9 cellular contexts compared by ENCODE assay signal in genomic region chr10:114499630-114500190, GRCh38.
DNase-seq lines count a peak whose midpoint lies in the region; ATAC-seq, FAIRE-seq and TF ChIP-seq lines count a peak whose summit lies in the region.
"Had no signal": no experiment of that assay in that cellular context is flagged by ENCODE, and none has a peak within 500 bp of the region (broad histone marks: within the 10 kb centered on the region; RNA-seq: fewer than 3 reads in every experiment).

No MANE protein-coding gene starts in this region.

- no peaks in the 10 kb centered on the region for H3K27me3 Mint-ChIP-seq in CD4-positive, alpha-beta T cell
- no peaks in the 10 kb centered on the region for H3K27me3 Mint-ChIP-seq in MCF 10A (ENCODE audit: insufficient read depth, unreplicated experiment)

- no peak for TF ChIP-seq CTCF in CD4-positive, alpha-beta T cell (IDR thresholded peaks at IDR 0.05)
- TF ChIP-seq CTCF in MCF 10A (IDR thresholded peaks at IDR 0.05; ENCODE audit: unreplicated experiment) (no peak), kidney (IDR thresholded peaks at IDR 0.05; ENCODE audit: borderline replicate concordance, extremely low read depth, insufficient read depth) (no peak)

- H3K36me3 Mint-ChIP-seq in CD4-positive, alpha-beta T cell (ENCODE audit: low read depth) = peaks cover 72% of the 10 kb centered on the region
- no peaks in the 10 kb centered on the region for H3K36me3 Mint-ChIP-seq in MCF 10A (ENCODE audit: insufficient read depth, unreplicated experiment)

- no peaks in the 10 kb centered on the region for H3K9me3 Mint-ChIP-seq in CD4-positive, alpha-beta T cell
- peaks cover 8% of the 10 kb centered on the region for H3K9me3 Mint-ChIP-seq in MCF 10A (ENCODE audit: unreplicated experiment)

- H3K4me1 ChIP-seq in kidney (ENCODE audit: control insufficient read depth in 1 of 2, insufficient read depth in 1 of 2, low read depth in 1 of 2, low read length in 2 of 2) = peaks cover under 1 to 4% of the 10 kb centered on the region in 2 donors

- H3K4me1 Mint-ChIP-seq in CD4-positive, alpha-beta T cell (ENCODE audit: low read depth) = peaks cover 96% of the 10 kb centered on the region
- H3K4me1 Mint-ChIP-seq in MCF 10A (ENCODE audit: insufficient read depth, unreplicated experiment) = peaks cover 25% of the 10 kb centered on the region

- POLR2A ChIA-PET in CD4-positive, alpha-beta T cell (lab: Charles Lee) = interaction anchor here (0.8 to 8.6 kb wide), 9 partner anchors 10 to 323 kb away, joined by 3 to 66 read pairs (median 11); no protein-coding TSS in a partner anchor
- POLR2A ChIA-PET in MCF 10A (lab: Yijun Ruan, JAX) = interaction anchor here (0.6 to 18.1 kb wide), 16 partner anchors 8 to 325 kb away, joined by 3 to 481 read pairs (median 4); no protein-coding TSS in a partner anchor

- H3K27ac Mint-ChIP-seq in CD4-positive, alpha-beta T cell = peak overlapping the region; percentile 66
- no peak overlapping the region for H3K27ac Mint-ChIP-seq in MCF 10A (ENCODE audit: low read depth, unreplicated experiment)

- peak; percentile 61 for ATAC-seq in CD4-positive, alpha-beta T cell (ENCODE audit: poor library complexity)
- ATAC-seq in GM21737 (IDR thresholded peaks at IDR 0.05; ENCODE audit: unreplicated experiment) = peak; percentile 36

- no peak overlapping the region for H3K9ac ChIP-seq in kidney (ENCODE audit: low read length in 2 of 2)

- peak overlapping the region; percentile 66 for H3K27ac ChIP-seq in CD4-positive, alpha-beta T cell (ENCODE audit: low read depth, low read length)
- H3K27ac ChIP-seq in kidney (ENCODE audit: low read depth in 2 of 2, low read length in 2 of 2) = no peak overlapping the region

- peak in 7 of 10 experiments; percentile 24 to 59 (median 33) for DNase-seq in CD4-positive, alpha-beta T cell
- peak in 3 of 5 donors; percentile 5 to 87 (median 39) for DNase-seq in T-helper 1 cell
- peak; percentile 74 for DNase-seq in MCF 10A (ENCODE audit: unreplicated experiment)
- peak; percentile 44 for DNase-seq in stimulated activated CD8-positive, alpha-beta memory T cell treated with anti-CD3 and anti-CD28 coated beads, Interleukin-12 subunit alpha, Interleukin-12 subunit beta, amount 100 ng/mL, for 4 hours (ENCODE audit: low read depth)
- DNase-seq in kidney = no peak
- no peak for DNase-seq in KG1 (lab: John Stamatoyannopoulos, UW)
- DNase-seq in RCC 7860 (ENCODE audit: low spot score) = no peak
- DNase-seq: DND-41 had no signal

- H3K4me3 Mint-ChIP-seq in CD4-positive, alpha-beta T cell = peak overlapping the region; percentile 72
- no peak overlapping the region for H3K4me3 Mint-ChIP-seq in MCF 10A (ENCODE audit: unreplicated experiment)

- FAIRE-seq in kidney (lab: Jason Lieb, UNC) (no peak), RCC 7860 (lab: Jason Lieb, UNC) (no peak)

- CTCF ChIA-PET in CD4-positive, alpha-beta T cell (lab: Charles Lee) = interaction anchor here (1.2 to 2.3 kb wide), 3 partner anchors 18 to 42 kb away, joined by 3 to 5 read pairs (median 5); no protein-coding TSS in a partner anchor
- CTCF ChIA-PET in MCF 10A (lab: Yijun Ruan, JAX) = interaction anchor here (0.9 to 2.7 kb wide), 7 partner anchors 8 to 287 kb away, joined by 3 to 12 read pairs (median 4); no protein-coding TSS in a partner anchor

- BruUV-seq in MCF 10A (replicated peaks; lab: Mats Ljungman, UMichigan) = no TSS peak

- H3K27me3 ChIP-seq in CD4-positive, alpha-beta T cell (ENCODE audit: control insufficient read depth, insufficient read depth, low read length) = no peaks in the 10 kb centered on the region

- H3K36me3 ChIP-seq in kidney (ENCODE audit: control insufficient read depth in 1 of 2, insufficient read depth in 2 of 2, low read length in 2 of 2) = peaks cover 4 to 9% of the 10 kb centered on the region in 2 donors

- H3K9me3 ChIP-seq in CD4-positive, alpha-beta T cell (ENCODE audit: control insufficient read depth, low read length) = no peaks in the 10 kb centered on the region
- no peaks in the 10 kb centered on the region for H3K9me3 ChIP-seq in kidney (ENCODE audit: control insufficient read depth in 1 of 2, low read length in 2 of 2)

- H3K4me3 ChIP-seq in kidney (ENCODE audit: low read length in 2 of 2) = no peak overlapping the region

- intact Hi-C loops in CD4-positive, alpha-beta T cell (cut with DNase I, micrococcal nuclease) = loop anchor here (1.0 to 2.0 kb wide), 4 partner anchors 15 to 42 kb away; no protein-coding TSS in a partner anchor
- intact Hi-C loops in MCF 10A (cut with micrococcal nuclease) = no loop called here
- intact Hi-C loops in kidney (cut with DNase I) = no loop called here

Comparison
In these comparisons a context has a peak if more than half of its experiments do, and no peak if none do; other contexts are left out.
1. DNase-seq: peak in CD4-positive, alpha-beta T cell (7 of 10), T-helper 1 cell (3 of 5), MCF 10A (single experiment) and stimulated activated CD8-positive, alpha-beta memory T cell treated with anti-CD3 and anti-CD28 coated beads, Interleukin-12 subunit alpha, Interleukin-12 subunit beta, amount 100 ng/mL, for 4 hours (single experiment); none in kidney (single experiment), KG1 (single experiment) and RCC 7860 (single experiment).
2. intact Hi-C loops: an anchor here in CD4-positive, alpha-beta T cell (1.0 to 2.0 kb wide); none called in MCF 10A and kidney.